1 cellular context compared by ENCODE assay signal in the genomic region with DNA sequence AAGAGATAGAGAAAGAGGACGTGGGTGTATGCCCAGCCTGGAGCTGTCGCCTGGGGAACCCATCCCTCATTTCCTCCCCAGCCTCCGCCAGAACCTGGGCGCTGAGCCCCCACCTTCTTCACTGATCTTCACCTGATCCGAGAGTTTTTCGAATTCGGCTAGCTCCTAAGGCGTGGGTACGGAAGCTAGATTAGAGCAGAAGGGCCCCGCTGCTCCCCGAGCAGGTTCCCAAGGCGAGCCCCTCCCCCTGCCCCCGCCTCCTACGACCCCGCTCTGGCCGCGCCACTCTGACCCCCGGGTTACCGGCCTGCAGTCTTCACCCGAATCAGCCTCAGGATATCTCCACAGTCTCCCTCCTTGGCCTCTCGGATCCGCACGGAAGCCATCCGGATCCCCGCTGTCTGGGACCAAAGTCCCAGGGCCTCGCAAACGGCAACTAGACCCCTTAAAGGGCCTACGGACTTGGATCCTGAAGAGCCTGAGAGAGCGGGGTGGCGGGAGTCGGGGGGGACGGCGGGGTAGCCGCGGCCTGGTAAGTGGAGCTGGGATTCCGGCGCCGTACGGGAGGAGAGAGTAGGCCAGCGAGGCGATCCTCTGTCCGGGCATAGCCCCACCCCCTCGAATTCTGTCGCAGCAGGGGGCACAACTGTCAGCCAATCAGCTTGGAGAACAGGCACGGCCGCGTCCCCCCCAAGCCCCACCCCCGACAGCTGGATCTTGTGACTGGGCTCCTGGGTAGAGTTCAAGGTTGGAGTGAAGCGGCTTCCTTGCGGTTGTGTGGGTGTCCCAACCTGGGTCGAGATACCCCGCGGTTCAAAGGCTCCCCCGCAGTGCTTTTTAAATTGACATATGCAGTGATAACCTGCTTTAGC.
TF ChIP-seq lines count a peak whose summit lies in the region.

A gene (minus strand): TSS at position 572 of the 872 bp plus-strand sequence. CDS start 186 bp downstream, at position 386.

TF ChIP-seq in WTC11, 78 proteins besides CTCF, POLR2A, EP300 and RAD21 (continued from another document):
- TF ChIP-seq, protein P1, sequence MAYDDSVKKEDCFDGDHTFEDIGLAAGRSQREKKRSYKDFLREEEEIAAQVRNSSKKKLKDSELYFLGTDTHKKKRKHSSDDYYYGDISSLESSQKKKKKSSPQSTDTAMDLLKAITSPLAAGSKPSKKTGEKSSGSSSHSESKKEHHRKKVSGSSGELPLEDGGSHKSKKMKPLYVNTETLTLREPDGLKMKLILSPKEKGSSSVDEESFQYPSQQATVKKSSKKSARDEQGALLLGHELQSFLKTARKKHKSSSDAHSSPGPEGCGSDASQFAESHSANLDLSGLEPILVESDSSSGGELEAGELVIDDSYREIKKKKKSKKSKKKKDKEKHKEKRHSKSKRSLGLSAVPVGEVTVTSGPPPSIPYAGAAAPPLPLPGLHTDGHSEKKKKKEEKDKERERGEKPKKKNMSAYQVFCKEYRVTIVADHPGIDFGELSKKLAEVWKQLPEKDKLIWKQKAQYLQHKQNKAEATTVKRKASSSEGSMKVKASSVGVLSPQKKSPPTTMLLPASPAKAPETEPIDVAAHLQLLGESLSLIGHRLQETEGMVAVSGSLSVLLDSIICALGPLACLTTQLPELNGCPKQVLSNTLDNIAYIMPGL (CRISPR knock-in tag; IDR thresholded peaks at IDR 0.05), result 0 out of 2 replicates have a peak, but pooled peaks have one; percentile 4
- TF ChIP-seq, protein P2, sequence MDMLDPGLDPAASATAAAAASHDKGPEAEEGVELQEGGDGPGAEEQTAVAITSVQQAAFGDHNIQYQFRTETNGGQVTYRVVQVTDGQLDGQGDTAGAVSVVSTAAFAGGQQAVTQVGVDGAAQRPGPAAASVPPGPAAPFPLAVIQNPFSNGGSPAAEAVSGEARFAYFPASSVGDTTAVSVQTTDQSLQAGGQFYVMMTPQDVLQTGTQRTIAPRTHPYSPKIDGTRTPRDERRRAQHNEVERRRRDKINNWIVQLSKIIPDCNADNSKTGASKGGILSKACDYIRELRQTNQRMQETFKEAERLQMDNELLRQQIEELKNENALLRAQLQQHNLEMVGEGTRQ (CRISPR knock-in tag; IDR thresholded peaks at IDR 0.05), result peak; percentile 40
- peak; percentile 56; the same call in 1 of the 2 replicates for TF ChIP-seq TEAD1 (CRISPR knock-in tag; IDR thresholded peaks at IDR 0.05)
- no peak for TF ChIP-seq ZNF232 (CRISPR knock-in tag; IDR thresholded peaks at IDR 0.05)
- TF ChIP-seq, protein P3, sequence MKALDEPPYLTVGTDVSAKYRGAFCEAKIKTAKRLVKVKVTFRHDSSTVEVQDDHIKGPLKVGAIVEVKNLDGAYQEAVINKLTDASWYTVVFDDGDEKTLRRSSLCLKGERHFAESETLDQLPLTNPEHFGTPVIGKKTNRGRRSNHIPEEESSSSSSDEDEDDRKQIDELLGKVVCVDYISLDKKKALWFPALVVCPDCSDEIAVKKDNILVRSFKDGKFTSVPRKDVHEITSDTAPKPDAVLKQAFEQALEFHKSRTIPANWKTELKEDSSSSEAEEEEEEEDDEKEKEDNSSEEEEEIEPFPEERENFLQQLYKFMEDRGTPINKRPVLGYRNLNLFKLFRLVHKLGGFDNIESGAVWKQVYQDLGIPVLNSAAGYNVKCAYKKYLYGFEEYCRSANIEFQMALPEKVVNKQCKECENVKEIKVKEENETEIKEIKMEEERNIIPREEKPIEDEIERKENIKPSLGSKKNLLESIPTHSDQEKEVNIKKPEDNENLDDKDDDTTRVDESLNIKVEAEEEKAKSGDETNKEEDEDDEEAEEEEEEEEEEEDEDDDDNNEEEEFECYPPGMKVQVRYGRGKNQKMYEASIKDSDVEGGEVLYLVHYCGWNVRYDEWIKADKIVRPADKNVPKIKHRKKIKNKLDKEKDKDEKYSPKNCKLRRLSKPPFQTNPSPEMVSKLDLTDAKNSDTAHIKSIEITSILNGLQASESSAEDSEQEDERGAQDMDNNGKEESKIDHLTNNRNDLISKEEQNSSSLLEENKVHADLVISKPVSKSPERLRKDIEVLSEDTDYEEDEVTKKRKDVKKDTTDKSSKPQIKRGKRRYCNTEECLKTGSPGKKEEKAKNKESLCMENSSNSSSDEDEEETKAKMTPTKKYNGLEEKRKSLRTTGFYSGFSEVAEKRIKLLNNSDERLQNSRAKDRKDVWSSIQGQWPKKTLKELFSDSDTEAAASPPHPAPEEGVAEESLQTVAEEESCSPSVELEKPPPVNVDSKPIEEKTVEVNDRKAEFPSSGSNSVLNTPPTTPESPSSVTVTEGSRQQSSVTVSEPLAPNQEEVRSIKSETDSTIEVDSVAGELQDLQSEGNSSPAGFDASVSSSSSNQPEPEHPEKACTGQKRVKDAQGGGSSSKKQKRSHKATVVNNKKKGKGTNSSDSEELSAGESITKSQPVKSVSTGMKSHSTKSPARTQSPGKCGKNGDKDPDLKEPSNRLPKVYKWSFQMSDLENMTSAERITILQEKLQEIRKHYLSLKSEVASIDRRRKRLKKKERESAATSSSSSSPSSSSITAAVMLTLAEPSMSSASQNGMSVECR (CRISPR knock-in tag; IDR thresholded peaks at IDR 0.05; ENCODE audit: borderline replicate concordance), result no peak
- TF ChIP-seq, protein P4, sequence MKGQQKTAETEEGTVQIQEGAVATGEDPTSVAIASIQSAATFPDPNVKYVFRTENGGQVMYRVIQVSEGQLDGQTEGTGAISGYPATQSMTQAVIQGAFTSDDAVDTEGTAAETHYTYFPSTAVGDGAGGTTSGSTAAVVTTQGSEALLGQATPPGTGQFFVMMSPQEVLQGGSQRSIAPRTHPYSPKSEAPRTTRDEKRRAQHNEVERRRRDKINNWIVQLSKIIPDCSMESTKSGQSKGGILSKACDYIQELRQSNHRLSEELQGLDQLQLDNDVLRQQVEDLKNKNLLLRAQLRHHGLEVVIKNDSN (CRISPR knock-in tag; IDR thresholded peaks at IDR 0.05), result peak; percentile 34; the same call in 1 of the 2 replicates
- TF ChIP-seq ZNF423 (CRISPR knock-in tag; IDR thresholded peaks at IDR 0.05), result peak; percentile 61; the same call in 1 of the 2 replicates
TF ChIP-seq in WTC11: peak in this region for 11.
